9 cellular contexts compared by ENCODE assay signal in genomic region chr19:4327252-4327876, GRCh38. TPM values are rescaled to one million over a fixed set of nuclear protein-coding genes. Genes with fewer than 3 reads are reported as not detected.
DNase-seq lines count a peak whose midpoint lies in the region; ATAC-seq lines count a peak whose summit lies in the region.
"Had no signal": no experiment of that assay in that cellular context is flagged by ENCODE, and none has a peak within 500 bp of the region (broad histone marks: within the 10 kb centered on the region; RNA-seq: fewer than 3 reads in every experiment).

No MANE protein-coding gene starts in this region.

- H3K4me3 ChIP-seq in ectodermal cell (ENCODE audit: insufficient read depth, low read depth, low read length) (peak overlapping the region; percentile 26), muscle layer of colon (ENCODE audit: low read depth in 1 of 2, low read length in 2 of 2) (peak overlapping the region; percentile 27 to 63)

- peak; percentile 57 for DNase-seq in CD1c-positive myeloid dendritic cell (ENCODE audit: extremely low spot score)
- peak; percentile 72 for DNase-seq in M059J (ENCODE audit: low read depth)
- peak; percentile 56 for DNase-seq in activated CD4-positive, alpha-beta T cell treated with anti-CD3 and anti-CD28 coated beads, Interleukin-2, amount 50 U/mL, for 1 hour
- DNase-seq in stimulated activated CD8-positive, alpha-beta memory T cell treated with anti-CD3 and anti-CD28 coated beads, Interleukin-7, amount 100 ng/mL, for 4 hours (ENCODE audit: low read depth in 2 of 2) = peak; percentile 54 to 68

- no peaks in the 10 kb centered on the region for H3K36me3 ChIP-seq in ectodermal cell (ENCODE audit: control insufficient read depth, insufficient read depth, low read length)
- no peaks in the 10 kb centered on the region for H3K36me3 ChIP-seq in muscle layer of colon (ENCODE audit: insufficient read depth, low read length)

- H3K27me3 ChIP-seq in ectodermal cell (ENCODE audit: control insufficient read depth, insufficient read depth, low read length, poor library complexity, severe bottlenecking) = peaks cover 18% of the 10 kb centered on the region
- H3K27me3 ChIP-seq in muscle layer of colon (ENCODE audit: control insufficient read depth in 1 of 2, insufficient read depth in 2 of 2, low read length in 2 of 2) = peaks cover 0 to 26% of the 10 kb centered on the region in 2 donors

- WGBS in ectodermal cell, 2 experiments = 7 to 9% methylated on average over 30 of the region's 30 CpGs

- H3K27ac ChIP-seq in ectodermal cell (ENCODE audit: insufficient read depth, low read depth, low read length, poor library complexity, severe bottlenecking) (no peak overlapping the region), muscle layer of colon (ENCODE audit: low read depth, low read length) (no peak overlapping the region)

- H3K4me1 ChIP-seq in ectodermal cell (ENCODE audit: control insufficient read depth, insufficient read depth, low read length) (peaks cover 3% of the 10 kb centered on the region), muscle layer of colon (ENCODE audit: insufficient read depth, low read length) (peaks cover 13% of the 10 kb centered on the region)

- peak overlapping the region; percentile 44 for H3K9ac ChIP-seq in muscle layer of colon (ENCODE audit: low read length)

- ATAC-seq in GM21390 (IDR thresholded peaks at IDR 0.05; ENCODE audit: unreplicated experiment) (no peak), HG03097 (IDR thresholded peaks at IDR 0.05; ENCODE audit: low FRiP score, unreplicated experiment) (no peak)

- H3K9me3 ChIP-seq in ectodermal cell (ENCODE audit: control insufficient read depth, low read length) (no peaks in the 10 kb centered on the region), muscle layer of colon (ENCODE audit: low read length) (no peaks in the 10 kb centered on the region)

RNA-seq across cellular contexts. Expression of gene STAP2, which starts 11.3 kb away (rescaled TPM):
- total RNA-seq in M059J (2014; rRNA removed; shearing (Covaris generic)) = 7.9 and 13.7 TPM in 2 replicates
- 8.5 TPM for polyA plus RNA-seq in ectodermal cell (2013, experiment 1 of 4)
- 7.9 TPM for polyA plus RNA-seq in ectodermal cell (2013, experiment 2 of 4)
- 8.6 TPM for polyA plus RNA-seq in ectodermal cell (2013, experiment 3 of 4)
- polyA plus RNA-seq in ectodermal cell (2013, experiment 4 of 4) = 10.9 TPM

RNA-seq across cellular contexts. Expression of gene MPND, which starts 16.0 kb away (rescaled TPM):
- 6.3 and 9.9 TPM in 2 replicates for total RNA-seq in M059J (2014; rRNA removed; shearing (Covaris generic))
- polyA plus RNA-seq in ectodermal cell (2013, experiment 1 of 4) = 36.6 TPM
- 42.0 TPM for polyA plus RNA-seq in ectodermal cell (2013, experiment 2 of 4)
- 29.8 TPM for polyA plus RNA-seq in ectodermal cell (2013, experiment 3 of 4)
- polyA plus RNA-seq in ectodermal cell (2013, experiment 4 of 4) = 33.9 TPM

RNA-seq across cellular contexts. Expression of gene FSD1, which starts 23.0 kb away (rescaled TPM):
- total RNA-seq in M059J (2014; rRNA removed; shearing (Covaris generic)) = 11.7 and 14.7 TPM in 2 replicates
- polyA plus RNA-seq in ectodermal cell (2013, experiment 1 of 4) = 96.8 TPM
- polyA plus RNA-seq in ectodermal cell (2013, experiment 2 of 4) = 88.4 TPM
- 76.2 TPM for polyA plus RNA-seq in ectodermal cell (2013, experiment 3 of 4)
- 73.7 TPM for polyA plus RNA-seq in ectodermal cell (2013, experiment 4 of 4)

RNA-seq across cellular contexts. Expression of gene TMIGD2, which starts 25.2 kb away (rescaled TPM):
- not detected in 2 replicates for total RNA-seq in M059J (2014; rRNA removed; shearing (Covaris generic))
- 0.59 TPM for polyA plus RNA-seq in ectodermal cell (2013, experiment 1 of 4)
- 0.85 TPM for polyA plus RNA-seq in ectodermal cell (2013, experiment 2 of 4)
- polyA plus RNA-seq in ectodermal cell (2013, experiment 3 of 4) = 1.4 TPM
- polyA plus RNA-seq in ectodermal cell (2013, experiment 4 of 4) = 1.1 TPM
- total RNA-seq: temporal lobe had no signal

RNA-seq across cellular contexts. Expression of gene SHD, which starts 48.3 kb away (rescaled TPM):
- not detected in 2 replicates for total RNA-seq in M059J (2014; rRNA removed; shearing (Covaris generic))
- not detected for polyA plus RNA-seq in ectodermal cell (2013, experiment 1 of 4)
- 0.57 TPM for polyA plus RNA-seq in ectodermal cell (2013, experiment 2 of 4)
- polyA plus RNA-seq in ectodermal cell (2013, experiment 3 of 4) = 0.48 TPM
- 0.77 TPM for polyA plus RNA-seq in ectodermal cell (2013, experiment 4 of 4)
